8 cellular contexts compared by ENCODE assay signal in the genomic region with DNA sequence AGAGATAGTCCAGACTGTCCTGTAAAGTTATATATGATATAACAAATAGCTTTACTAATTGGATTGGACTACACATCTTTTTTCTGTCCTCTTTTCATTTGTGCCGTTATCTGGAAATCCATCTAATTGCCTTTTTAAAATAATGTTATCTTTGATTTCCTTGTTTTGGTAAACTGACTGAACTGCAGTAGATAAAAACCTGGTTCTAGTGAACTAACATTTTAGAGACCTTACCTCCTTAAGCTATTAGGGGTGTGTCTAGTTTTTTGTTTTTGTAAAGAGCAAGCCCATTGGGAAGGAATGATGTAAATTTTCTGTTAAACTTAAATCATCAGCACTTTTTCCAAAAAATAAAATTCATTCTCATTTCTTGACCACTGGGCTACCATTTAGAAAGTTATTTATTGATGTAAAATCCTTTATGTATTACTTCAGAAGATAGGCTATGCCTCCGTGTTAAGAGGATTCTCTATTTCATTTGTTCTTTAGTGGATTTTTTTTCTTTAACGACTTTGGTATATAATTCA. TPM values are rescaled to one million over a fixed set of nuclear protein-coding genes. Genes with fewer than 3 reads are reported as not detected.
A peak's percentile ranks its signal among the peaks of the same experiment; 100 is the strongest.
DNase-seq lines count a peak whose midpoint lies in the region; FAIRE-seq and TF ChIP-seq lines count a peak whose summit lies in the region.

No MANE protein-coding gene starts in this region.

- H3K27ac ChIP-seq in KMS-11 (peak overlapping the region; percentile 98; the same call in 1 of the 2 replicates), colonic mucosa (peak overlapping the region; percentile 98)

- CTCF ChIA-PET in BJ (lab: Yijun Ruan, JAX), result interaction anchor here (1.3 to 3.6 kb wide), 2 partner anchors 14 to 263 kb away, joined by 3 to 15 read pairs; no protein-coding TSS in a partner anchor

- H2AFZ ChIP-seq in KMS-11 (ENCODE audit: low read depth), result no peak overlapping the region

- no peak for FAIRE-seq in GM19239 (lab: Jason Lieb, UNC)

- H3K9me3 Mint-ChIP-seq in nephron progenitor cell, result no peaks in the 10 kb centered on the region

- peaks cover 51% of the 10 kb centered on the region for H4K20me1 ChIP-seq in KMS-11 (ENCODE audit: insufficient read depth)

- H3K4me1 ChIP-seq in KMS-11 (ENCODE audit: low read depth, poor library complexity, severe bottlenecking) (peaks cover 51% of the 10 kb centered on the region), colonic mucosa (peaks cover 16% of the 10 kb centered on the region)

- H3K36me3 Mint-ChIP-seq in nephron progenitor cell (ENCODE audit: low read depth), result peaks cover 29% of the 10 kb centered on the region

- H3K79me2 ChIP-seq in KMS-11 (ENCODE audit: insufficient read depth, low read depth), result peaks cover 74% of the 10 kb centered on the region

- H3K9ac ChIP-seq in KMS-11 (peak overlapping the region; percentile 99; the same call in 1 of the 2 replicates), colonic mucosa (ENCODE audit: low read depth in 2 of 2, low read length in 2 of 2) (peak overlapping the region in 1 of 2 donors; percentile 97)

- H3K36me3 ChIP-seq in BJ (ENCODE audit: control insufficient read depth, insufficient read depth, low read length) (no peaks in the 10 kb centered on the region), KMS-11 (ENCODE audit: insufficient read depth) (peaks cover 6% of the 10 kb centered on the region; the same call in 1 of the 2 replicates), colonic mucosa (no peaks in the 10 kb centered on the region)

- H3K27ac Mint-ChIP-seq in nephron progenitor cell, result peak overlapping the region; percentile 29

- H3K9me3 ChIP-seq in colonic mucosa, result no peaks in the 10 kb centered on the region

- intact Hi-C loops in colonic mucosa (cut with DNase I), result no loop called here

- peak overlapping the region; percentile 98 for H3K4me3 Mint-ChIP-seq in nephron progenitor cell

- H3K27me3 Mint-ChIP-seq in nephron progenitor cell (ENCODE audit: low read depth, poor library complexity), result peaks cover 4% of the 10 kb centered on the region

- no peaks in the 10 kb centered on the region for H3K27me3 ChIP-seq in BJ (ENCODE audit: control insufficient read depth, insufficient read depth, low read length)
- no peaks in the 10 kb centered on the region for H3K27me3 ChIP-seq in KMS-11 (ENCODE audit: insufficient read depth, low read depth)
- H3K27me3 ChIP-seq in colonic mucosa, result no peaks in the 10 kb centered on the region

- TF ChIP-seq CTCF in BJ (IDR thresholded peaks at IDR 0.05; ENCODE audit: insufficient read depth, low read depth, low read length) (no peak), KMS-11 (conservative IDR thresholded peaks at IDR 0.05; ENCODE audit: low read depth, low read length) (no peak), colonic mucosa (IDR thresholded peaks at IDR 0.05) (no peak), nephron progenitor cell (IDR thresholded peaks at IDR 0.05) (no peak)

- peaks cover 66% of the 10 kb centered on the region for H3K4me1 Mint-ChIP-seq in nephron progenitor cell

- peak overlapping the region; percentile 86 for H3K4me2 ChIP-seq in KMS-11

- no peak for DNase-seq in BJ (ENCODE audit: low read depth)
- DNase-seq in colonic mucosa, result no peak
- DNase-seq in nephron progenitor cell, result no peak
- no peak for DNase-seq in medulla oblongata (ENCODE audit: extremely low spot score)
- DNase-seq in stimulated activated CD4-positive, alpha-beta T cell treated with anti-CD3 and anti-CD28 coated beads, Interleukin-2, amount 100 ng/mL, for 24 hours, result no peak
- no peak for DNase-seq in GM19239 (ENCODE audit: insufficient read length, low spot score)
- no peak for DNase-seq in germinal center (ENCODE audit: low spot score)

- POLR2A ChIA-PET in BJ (lab: Charles Lee), result no interaction called here

- peak overlapping the region; percentile 82 for H3K4me3 ChIP-seq in BJ (ENCODE audit: low read depth, low read length)
- H3K4me3 ChIP-seq in KMS-11 (IDR thresholded peaks at IDR 0.05; ENCODE audit: insufficient read depth, low read depth, low read length), result no peak overlapping the region
- peak overlapping the region; percentile 77 for H3K4me3 ChIP-seq in colonic mucosa

RNA-seq across cellular contexts. Expression of a gene that starts 1.2 kb away (rescaled TPM):
- 1.1 and 2.1 TPM in 2 replicates for polyA plus RNA-seq in BJ (2011; rRNA removed)
- polyA minus RNA-seq in BJ (2011; rRNA and poly(A)+ RNA removed), result 0.66 and 1.5 TPM in 2 replicates
- total RNA-seq in colonic mucosa, result 10 to 100 TPM; 20.9 to 78.2 TPM

RNA-seq across cellular contexts. Expression of a gene that starts 2.1 kb away (rescaled TPM):
- 27.7 and 59.1 TPM in 2 replicates for polyA plus RNA-seq in BJ (2011; rRNA removed)
- 15.7 and 24.1 TPM in 2 replicates for polyA minus RNA-seq in BJ (2011; rRNA and poly(A)+ RNA removed)
- total RNA-seq in colonic mucosa, result 100 to 1,000 TPM in 1 of 2 donors, 10 to 100 TPM in 1; 74.4 to 130 TPM
